Comparison of ENCODE assay signal across 7 cellular contexts in genomic region chr17:40326014-40326831, GRCh38. TPM values are rescaled to one million over a fixed set of nuclear protein-coding genes. Genes with fewer than 3 reads are reported as not detected.
DNase-seq lines count a peak whose midpoint lies in the region; ATAC-seq and TF ChIP-seq lines count a peak whose summit lies in the region.

No MANE protein-coding gene starts in this region.

- intact Hi-C loops in IMR-90 (cut with micrococcal nuclease), result no loop called here
- intact Hi-C loops in activated CD4-positive, alpha-beta T cell treated with anti-CD3 and anti-CD28 coated beads, Interleukin-2, amount 10 ng/mL, durations not matched to agents 24 days and 14 days (cut with micrococcal nuclease), result loop anchor here (1.0 kb wide), 1 partner anchor 8 kb away; no protein-coding TSS in a partner anchor

- in situ Hi-C loops in IMR-90 (cut with MboI; ENCODE audit: low sequenced_read_pairs), result no loop called here

- no peak overlapping the region for H3K4me3 ChIP-seq in IMR-90 (ENCODE audit: insufficient read depth, low read depth, low read length)
- peak overlapping the region; percentile 9 for H3K4me3 ChIP-seq in fibroblast of the aortic adventitia (ENCODE audit: low read depth, low read length)

- H3K27ac ChIP-seq in IMR-90 (ENCODE audit: insufficient read depth, low read length), result no peak overlapping the region

- WGBS in IMR-90 (ENCODE audit: extremely low coverage in 2 of 2, insufficient read length in 1 of 2), 2 experiments, result 55% methylated on average over 7 of the region's 17 CpGs; no CpG with 5 or more reads in 1 of the 2 experiments

- TF ChIP-seq POLR2A in IMR-90 (IDR thresholded peaks at IDR 0.05; ENCODE audit: low read depth, low read length), result no peak

- no peak overlapping the region for H2BK15ac ChIP-seq in IMR-90 (ENCODE audit: low read depth, low read length)

- peaks cover 2% of the 10 kb centered on the region for H3K36me3 ChIP-seq in IMR-90 (ENCODE audit: control insufficient read depth, insufficient read depth, low read length)

- H3K23ac ChIP-seq in IMR-90 (ENCODE audit: low read depth, low read length), result no peak overlapping the region

- TF ChIP-seq RAD21 in IMR-90 (IDR thresholded peaks at IDR 0.05; ENCODE audit: low read length), result no peak

- no peak overlapping the region for H2AK9ac ChIP-seq in IMR-90 (replicated peaks; ENCODE audit: low read depth, low read length, poor library complexity)

- dilution Hi-C loops in IMR-90 (cut with HindIII; ENCODE audit: low sequenced_read_pairs, unreplicated experiment), result no loop called here

- no peak overlapping the region for H2BK20ac ChIP-seq in IMR-90 (ENCODE audit: low read depth, low read length)

- H3K27ac Mint-ChIP-seq in activated CD4-positive, alpha-beta T cell treated with anti-CD3 and anti-CD28 coated beads, Interleukin-2, amount 10 ng/mL, durations not matched to agents 24 days and 14 days, result peak overlapping the region; percentile 93
- peak overlapping the region; percentile 95 to 98 for H3K27ac Mint-ChIP-seq in stimulated activated naive CD8-positive, alpha-beta T cell treated with anti-CD3 and anti-CD28 coated beads, Interleukin-15, amount 100 ng/mL, for 72 hours

- no peak overlapping the region for H3K14ac ChIP-seq in IMR-90 (replicated peaks; ENCODE audit: low read depth, low read length)

- peaks cover 57% of the 10 kb centered on the region for H4K20me1 ChIP-seq in IMR-90 (ENCODE audit: insufficient read depth, low read length)

- no peak overlapping the region for H2AFZ ChIP-seq in IMR-90 (replicated peaks; ENCODE audit: low read length, poor library complexity)

- peak overlapping the region; percentile 85 for H3K4me3 Mint-ChIP-seq in activated CD4-positive, alpha-beta T cell treated with anti-CD3 and anti-CD28 coated beads, Interleukin-2, amount 10 ng/mL, durations not matched to agents 24 days and 14 days
- peak overlapping the region; percentile 88 to 91 for H3K4me3 Mint-ChIP-seq in stimulated activated naive CD8-positive, alpha-beta T cell treated with anti-CD3 and anti-CD28 coated beads, Interleukin-15, amount 100 ng/mL, for 72 hours

- peaks cover 32% of the 10 kb centered on the region for H3K9me1 ChIP-seq in IMR-90 (ENCODE audit: insufficient read depth, low read length)

- peak overlapping the region; percentile 27; the same call in 1 of the 2 replicates for H2AK5ac ChIP-seq in IMR-90 (ENCODE audit: low read depth, low read length)

- H3K4me1 Mint-ChIP-seq in activated CD4-positive, alpha-beta T cell treated with anti-CD3 and anti-CD28 coated beads, Interleukin-2, amount 10 ng/mL, durations not matched to agents 24 days and 14 days, result peaks cover 86% of the 10 kb centered on the region
- peaks cover 99% of the 10 kb centered on the region for H3K4me1 Mint-ChIP-seq in stimulated activated naive CD8-positive, alpha-beta T cell treated with anti-CD3 and anti-CD28 coated beads, Interleukin-15, amount 100 ng/mL, for 72 hours

- H3K9me3 Mint-ChIP-seq in activated CD4-positive, alpha-beta T cell treated with anti-CD3 and anti-CD28 coated beads, Interleukin-2, amount 10 ng/mL, durations not matched to agents 24 days and 14 days, result no peaks in the 10 kb centered on the region
- H3K9me3 Mint-ChIP-seq in stimulated activated naive CD8-positive, alpha-beta T cell treated with anti-CD3 and anti-CD28 coated beads, Interleukin-15, amount 100 ng/mL, for 72 hours, result no peaks in the 10 kb centered on the region

- no peak overlapping the region for H2BK120ac ChIP-seq in IMR-90 (ENCODE audit: low read depth, low read length)

- no peak overlapping the region for H3K4me2 ChIP-seq in IMR-90 (ENCODE audit: low read depth, low read length)

- TF ChIP-seq CTCF in IMR-90 (conservative IDR thresholded peaks at IDR 0.05; ENCODE audit: low read depth, low read length) (no peak), fibroblast of the aortic adventitia (IDR thresholded peaks at IDR 0.05; ENCODE audit: insufficient read depth, low read length) (no peak), GM10248 (IDR thresholded peaks at IDR 0.05; ENCODE audit: control extremely low read depth, extremely low read depth, low read depth, missing control alignments) (no peak)

- ATAC-seq in IMR-90 (ENCODE audit: low read depth) (no peak), GM19397 (IDR thresholded peaks at IDR 0.05; ENCODE audit: unreplicated experiment) (no peak)
- ATAC-seq in stimulated activated naive CD8-positive, alpha-beta T cell treated with anti-CD3 and anti-CD28 coated beads, Interleukin-15, amount 100 ng/mL, for 72 hours, result peak; percentile 54

- no peaks in the 10 kb centered on the region for H3K9me3 ChIP-seq in IMR-90 (ENCODE audit: control insufficient read depth, insufficient read depth, low read length)

- CTCF ChIA-PET in IMR-90 (lab: Yijun Ruan, JAX), result no interaction called here
- CTCF ChIA-PET in GM10248 (lab: Yijun Ruan, JAX), result interaction anchor here (0.8 to 6.9 kb wide), 9 partner anchors 9 to 234 kb away, joined by 3 to 50 read pairs (median 6); partner anchors contain the start of gene RARA

- no peak overlapping the region; the same call in 1 of the 2 replicates for H4K91ac ChIP-seq in IMR-90 (ENCODE audit: insufficient read depth, low read depth, low read length)

- POLR2A ChIA-PET in IMR-90 (lab: Charles Lee; ENCODE audit: unreplicated experiment) (no interaction called here), GM10248 (lab: Yijun Ruan, JAX) (interaction anchor here (0.6 to 0.8 kb wide), 3 partner anchors 19 to 341 kb away, joined by 3 to 10 read pairs (median 3); no protein-coding TSS in a partner anchor)

- H3K4ac ChIP-seq in IMR-90 (ENCODE audit: low read depth, low read length), result peak overlapping the region; percentile 18; the same call in 1 of the 2 replicates

- no peak overlapping the region for H4K8ac ChIP-seq in IMR-90 (ENCODE audit: low read depth in 2 of 2, low read length in 2 of 2)

- no peak overlapping the region for H2BK5ac ChIP-seq in IMR-90 (ENCODE audit: low read depth, low read length, poor library complexity, severe bottlenecking)

- peaks cover 11% of the 10 kb centered on the region for H3K36me3 Mint-ChIP-seq in activated CD4-positive, alpha-beta T cell treated with anti-CD3 and anti-CD28 coated beads, Interleukin-2, amount 10 ng/mL, durations not matched to agents 24 days and 14 days (ENCODE audit: low read depth)

- no peak overlapping the region for H3K18ac ChIP-seq in IMR-90 (ENCODE audit: low read depth, low read length)

- H3K9ac ChIP-seq in IMR-90 (ENCODE audit: low read depth, low read length), result no peak overlapping the region

- no peak overlapping the region for H4K5ac ChIP-seq in IMR-90 (ENCODE audit: low read depth, low read length)

- peaks cover 2% of the 10 kb centered on the region for H3K27me3 Mint-ChIP-seq in activated CD4-positive, alpha-beta T cell treated with anti-CD3 and anti-CD28 coated beads, Interleukin-2, amount 10 ng/mL, durations not matched to agents 24 days and 14 days
- no peaks in the 10 kb centered on the region for H3K27me3 Mint-ChIP-seq in stimulated activated naive CD8-positive, alpha-beta T cell treated with anti-CD3 and anti-CD28 coated beads, Interleukin-15, amount 100 ng/mL, for 72 hours

- H3K56ac ChIP-seq in IMR-90 (ENCODE audit: extremely low read depth, insufficient read depth, low read length), result no peak overlapping the region

- H3K4me1 ChIP-seq in IMR-90 (ENCODE audit: control insufficient read depth, insufficient read depth, low read length), result peaks cover 57% of the 10 kb centered on the region

- no peaks in the 10 kb centered on the region for H3K27me3 ChIP-seq in IMR-90 (ENCODE audit: control insufficient read depth, insufficient read depth, low read length)

- DNase-seq in IMR-90, result no peak
- DNase-seq in activated CD4-positive, alpha-beta T cell treated with anti-CD3 and anti-CD28 coated beads, Interleukin-2, amount 10 ng/mL, durations not matched to agents 24 days and 14 days, result peak; percentile 86
- DNase-seq in fibroblast of the aortic adventitia (ENCODE audit: low read depth), result no peak
- DNase-seq in stimulated activated naive CD8-positive, alpha-beta T cell treated with anti-CD3 and anti-CD28 coated beads, Interleukin-15, amount 100 ng/mL, for 72 hours, result peak in 1 of 2 donors; percentile 79
- no peak for DNase-seq in GM10248 (ENCODE audit: extremely low spot score)
- no peak for DNase-seq in NCI-H187 (lab: John Stamatoyannopoulos, UW)

- peaks cover 15 to 94% of the 10 kb centered on the region in 2 experiments for H3K79me1 ChIP-seq in IMR-90 (ENCODE audit: low read depth in 1 of 2, low read length in 2 of 2)

- BruUV-seq in IMR-90 (replicated peaks; lab: Mats Ljungman, UMichigan), result no TSS peak

TF ChIP-seq in IMR-90, 13 proteins besides CTCF, POLR2A, EP300 and RAD21 (continues in another document):
- no peak for TF ChIP-seq BHLHE40 (IDR thresholded peaks at IDR 0.05; ENCODE audit: low read depth, low read length)
- TF ChIP-seq SMC3 (IDR thresholded peaks at IDR 0.05; ENCODE audit: low read depth, low read length), result no peak

RNA-seq across cellular contexts. Expression of gene RARA, which starts 17.2 kb away (rescaled TPM):
- 7.2 and 9.0 TPM in 2 replicates for total RNA-seq in IMR-90 (2012; rRNA removed)
- 12.7 and 13.6 TPM in 2 replicates for polyA plus RNA-seq in IMR-90 (2012; rRNA removed)
- polyA plus RNA-seq in IMR-90 (2012; cell fraction: cytosol; rRNA removed), result 11.3 and 18.9 TPM in 2 replicates
- 11.5 and 14.7 TPM in 2 replicates for polyA plus RNA-seq in IMR-90 (2012; cell fraction: nucleus; rRNA removed; ENCODE audit: low replicate concordance)
- 24.0 and 26.2 TPM in 2 replicates for total RNA-seq in activated CD4-positive, alpha-beta T cell treated with anti-CD3 and anti-CD28 coated beads, Interleukin-2, amount 10 ng/mL, durations not matched to agents 24 days and 14 days
- 16.0 and 25.2 TPM in 2 replicates for total RNA-seq in fibroblast of the aortic adventitia (ENCODE audit: low replicate concordance)

RNA-seq across cellular contexts. Expression of gene GJD3, which starts 38.3 kb away (rescaled TPM):
- total RNA-seq in IMR-90 (2012; rRNA removed) (not detected in 2 replicates), fibroblast of the aortic adventitia (ENCODE audit: low replicate concordance) (5.9 TPM in 1 of 2 replicates, not detected in the other)
- 0.10 and 0.39 TPM in 2 replicates for polyA plus RNA-seq in IMR-90 (2012; rRNA removed)
- polyA plus RNA-seq in IMR-90 (2012; cell fraction: cytosol; rRNA removed), result 0.11 and 1.0 TPM in 2 replicates
- 0.80 and 0.91 TPM in 2 replicates for polyA plus RNA-seq in IMR-90 (2012; cell fraction: nucleus; rRNA removed; ENCODE audit: low replicate concordance)
- 0.23 and 0.38 TPM in 2 replicates for total RNA-seq in activated CD4-positive, alpha-beta T cell treated with anti-CD3 and anti-CD28 coated beads, Interleukin-2, amount 10 ng/mL, durations not matched to agents 24 days and 14 days

RNA-seq across cellular contexts. Expression of gene CDC6, which starts 38.5 kb away (rescaled TPM):
- total RNA-seq in IMR-90 (2012; rRNA removed), result 25.6 and 27.8 TPM in 2 replicates
- 13.8 and 15.3 TPM in 2 replicates for polyA plus RNA-seq in IMR-90 (2012; rRNA removed)
- polyA plus RNA-seq in IMR-90 (2012; cell fraction: cytosol; rRNA removed), result 4.2 and 16.4 TPM in 2 replicates
- 3.9 and 9.1 TPM in 2 replicates for polyA plus RNA-seq in IMR-90 (2012; cell fraction: nucleus; rRNA removed; ENCODE audit: low replicate concordance)
- 139 and 142 TPM in 2 replicates for total RNA-seq in activated CD4-positive, alpha-beta T cell treated with anti-CD3 and anti-CD28 coated beads, Interleukin-2, amount 10 ng/mL, durations not matched to agents 24 days and 14 days
- 2.9 and 40.4 TPM in 2 replicates for total RNA-seq in fibroblast of the aortic adventitia (ENCODE audit: low replicate concordance)
